ENCODE assay signal across 8 cellular contexts in genomic region chr14:91060472-91061308, GRCh38. TPM values are rescaled to one million over a fixed set of nuclear protein-coding genes. Genes with fewer than 3 reads are reported as not detected.
DNase-seq lines count a peak whose midpoint lies in the region; ATAC-seq and TF ChIP-seq lines count a peak whose summit lies in the region.

Gene RPS6KA5 (minus strand): TSS chr14:91060641. CDS start chr14:91060434, 207 bp downstream.

- H3K27ac ChIP-seq in Karpas-422 (ENCODE audit: low read length) = peak within 1 kb of the TSS; percentile 65
- peak within 1 kb of the TSS; percentile 96 to 99 (median 98) for H3K27ac ChIP-seq in esophagus squamous epithelium

- peaks cover 18% of the 10 kb centered on the region; the same call in 1 of the 2 replicates for H4K20me1 ChIP-seq in Karpas-422 (ENCODE audit: insufficient read depth, low read depth, low read length)

- H3K36me3 ChIP-seq in Karpas-422 (ENCODE audit: insufficient read depth, low read length) = no peaks in the 10 kb centered on the region
- H3K36me3 ChIP-seq in esophagus squamous epithelium = no peaks in the 10 kb centered on the region

- H3K4me1 ChIP-seq in Karpas-422 (ENCODE audit: low read length) (peaks cover 35% of the 10 kb centered on the region), esophagus squamous epithelium (peaks cover 0 to 60% (median 29%) of the 10 kb centered on the region in 3 donors)

- H3K27me3 ChIP-seq in Karpas-422 (ENCODE audit: low read length) = no peaks in the 10 kb centered on the region
- H3K27me3 ChIP-seq in esophagus squamous epithelium = no peaks in the 10 kb centered on the region

- H3K9ac ChIP-seq in Karpas-422 (ENCODE audit: low read length) = peak within 1 kb of the TSS; percentile 84

- DNase-seq in DMS79 treated with DMSO at 0.1 percent for 48 hours (lab: John Stamatoyannopoulos, UW) = peak; percentile 100
- DNase-seq in Karpas-422 = peak; percentile 100
- peak; percentile 100 for DNase-seq in RKO (ENCODE audit: low spot score)
- DNase-seq in activated T-helper 1 cell treated with Interleukin-2 at 50 U/mL for 16 hours (ENCODE audit: low read depth) = peak; percentile 99
- peak; percentile 99 for DNase-seq in esophagus squamous epithelium (lab: John Stamatoyannopoulos, UW)
- peak; percentile 100 for DNase-seq in myocyte (ENCODE audit: low read depth)
- DNase-seq in stimulated activated CD8-positive, alpha-beta memory T cell treated with anti-CD3 and anti-CD28 coated beads, Interleukin-7, amount 100 ng/mL, for 48 hours (ENCODE audit: extremely low read depth in 1 of 2, low read depth in 1 of 2) = peak; percentile 99 to 100

- peak within 1 kb of the TSS; percentile 80 for H2AFZ ChIP-seq in Karpas-422 (ENCODE audit: low read length)

- H3K9me3 ChIP-seq in Karpas-422 (ENCODE audit: low read length) = no peaks in the 10 kb centered on the region
- no peaks in the 10 kb centered on the region for H3K9me3 ChIP-seq in esophagus squamous epithelium

- peak in 3 of 4 donors; percentile 93 to 95 (median 93) for TF ChIP-seq POLR2A in esophagus squamous epithelium (IDR thresholded peaks at IDR 0.05)

- intact Hi-C loops in esophagus squamous epithelium (cut with DNase I) = no loop called here

- peak; percentile 85 for ATAC-seq in GM21825 (IDR thresholded peaks at IDR 0.05; ENCODE audit: unreplicated experiment)

- H3K79me2 ChIP-seq in Karpas-422 (ENCODE audit: low read length) = no peaks in the 10 kb centered on the region

- peak within 1 kb of the TSS; percentile 85 for H3K4me3 ChIP-seq in Karpas-422 (ENCODE audit: low read length)
- H3K4me3 ChIP-seq in esophagus squamous epithelium = peak within 1 kb of the TSS; percentile 91 to 96 (median 94)

- 1% methylated on average over 19 to 25 of the region's 69 CpGs for WGBS in esophagus squamous epithelium, 2 donors

- peak in 4 of 6 experiments; percentile 33 to 47 (median 44) for TF ChIP-seq CTCF in esophagus squamous epithelium (IDR thresholded peaks at IDR 0.05)

- H3K4me2 ChIP-seq in Karpas-422 (ENCODE audit: low read depth, low read length, poor library complexity, severe bottlenecking) = peak within 1 kb of the TSS; percentile 95

- H3K9me2 ChIP-seq in Karpas-422 (replicated peaks; ENCODE audit: insufficient read depth, low read length) = 0 out of 2 replicates have a peak, but pooled peaks cover 3% of the 10 kb centered on the region

RNA-seq across cellular contexts. Expression of gene RPS6KA5, which starts in this region (rescaled TPM):
- 5.5 and 7.8 TPM in 2 replicates for total RNA-seq in Karpas-422 (2014; rRNA removed; shearing (Covaris generic); ENCODE audit: low replicate concordance)
- total RNA-seq in esophagus squamous epithelium (10 to 100 TPM in 1 of 4 donors, 1 to 10 TPM in 3; 3.1 to 10.5 (median 8.1) TPM), myocyte (5.5 and 5.6 TPM in 2 replicates)
- 1.1 TPM for polyA plus RNA-seq in myocyte (2012)

Comparison
In these comparisons a context has a peak if more than half of its experiments do, and no peak if none do; other contexts are left out.
1. Peak in every context shown above with its lines: DNase-seq, ATAC-seq, H3K4me3 ChIP-seq and H3K27ac ChIP-seq.